9 cellular contexts compared by ENCODE assay signal in the genomic region with DNA sequence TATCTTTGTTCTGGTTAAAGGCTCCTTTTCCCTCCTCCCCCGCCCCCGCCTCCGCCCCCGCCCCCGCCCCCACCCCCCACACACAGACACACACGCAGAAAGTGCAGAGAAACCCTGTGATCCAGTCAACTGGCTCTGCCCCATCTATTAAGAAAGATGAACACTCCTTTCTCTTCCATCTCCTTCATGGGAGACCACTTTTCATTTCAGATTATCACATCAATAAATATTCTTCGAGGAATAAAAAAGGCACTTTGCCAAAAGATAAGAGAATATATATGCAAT.
DNase-seq lines count a peak whose midpoint lies in the region; ATAC-seq and TF ChIP-seq lines count a peak whose summit lies in the region.
"Had no signal": no experiment of that assay in that cellular context is flagged by ENCODE, and none has a peak within 500 bp of the region (broad histone marks: within the 10 kb centered on the region; RNA-seq: fewer than 3 reads in every experiment).

No MANE protein-coding gene starts in this region.

- ATAC-seq in GM19351 (IDR thresholded peaks at IDR 0.05; ENCODE audit: unreplicated experiment) = no peak

- peaks cover 30% of the 10 kb centered on the region for H3K27me3 ChIP-seq in effector memory CD4-positive, alpha-beta T cell (replicated peaks; ENCODE audit: control insufficient read depth, insufficient read depth, low read length, poor library complexity, severe bottlenecking)
- peaks cover 77% of the 10 kb centered on the region for H3K27me3 ChIP-seq in neural progenitor cell

- peaks cover 14% of the 10 kb centered on the region for H3K4me1 ChIP-seq in effector memory CD4-positive, alpha-beta T cell (ENCODE audit: control insufficient read depth, insufficient read depth, low read length, poor library complexity, severe bottlenecking)
- peaks cover 12% of the 10 kb centered on the region for H3K4me1 ChIP-seq in neural progenitor cell

- no peaks in the 10 kb centered on the region for H3K36me3 ChIP-seq in effector memory CD4-positive, alpha-beta T cell (ENCODE audit: control insufficient read depth, insufficient read depth, low read length)
- no peaks in the 10 kb centered on the region for H3K36me3 ChIP-seq in neural progenitor cell

- H3K9ac ChIP-seq in neural progenitor cell = no peak overlapping the region

- no peak overlapping the region for H3K27ac Mint-ChIP-seq in neural progenitor cell
- H3K27ac Mint-ChIP-seq: CD4-positive, alpha-beta T cell had no signal

- H3K36me3 Mint-ChIP-seq in neural progenitor cell = no peaks in the 10 kb centered on the region

- peaks cover 22% of the 10 kb centered on the region for H3K27me3 Mint-ChIP-seq in neural progenitor cell (ENCODE audit: insufficient read depth, low read depth)

- H3F3A ChIP-seq in neural progenitor cell (ENCODE audit: low read depth) = peaks cover 18% of the 10 kb centered on the region

- H3K9me3 ChIP-seq in effector memory CD4-positive, alpha-beta T cell (ENCODE audit: control insufficient read depth, low read length) = peaks cover 7% of the 10 kb centered on the region
- no peaks in the 10 kb centered on the region for H3K9me3 ChIP-seq in neural progenitor cell (ENCODE audit: low read depth)

- H3K4me3 ChIP-seq in AG04449 (ENCODE audit: low read depth, low read length) (peak overlapping the region; percentile 44), LNCaP clone FGC (ENCODE audit: low read depth, low read length) (peak overlapping the region; percentile 54), neural progenitor cell (no peak overlapping the region)
- peak overlapping the region; percentile 13 for H3K4me3 ChIP-seq in effector memory CD4-positive, alpha-beta T cell (ENCODE audit: insufficient read depth, low read depth, low read length, poor library complexity, severe bottlenecking)

- H3K4me3 Mint-ChIP-seq in neural progenitor cell = no peak overlapping the region
- H3K4me3 Mint-ChIP-seq: CD4-positive, alpha-beta T cell had no signal

- CTCF ChIA-PET in AG04449 (lab: Yijun Ruan, JAX) = interaction anchor here (0.8 to 1.0 kb wide), 2 partner anchors 535 to 549 kb away, joined by 3 to 4 read pairs; no protein-coding TSS in a partner anchor

- H3K27ac ChIP-seq in effector memory CD4-positive, alpha-beta T cell (ENCODE audit: insufficient read depth, low read length, poor library complexity, severe bottlenecking) = no peak overlapping the region
- H3K27ac ChIP-seq in neural progenitor cell = no peak overlapping the region

- H3K4me1 Mint-ChIP-seq in neural progenitor cell = peaks cover 21% of the 10 kb centered on the region

- H3K4me2 ChIP-seq in neural progenitor cell = peak overlapping the region; percentile 50

- TF ChIP-seq CTCF in AG04449 (IDR thresholded peaks at IDR 0.05; ENCODE audit: insufficient read depth, low read length, missing control alignments) (no peak), LNCaP clone FGC (IDR thresholded peaks at IDR 0.05; ENCODE audit: control insufficient read depth, extremely low read depth, insufficient read depth) (no peak), neural progenitor cell (IDR thresholded peaks at IDR 0.05) (no peak)

- POLR2A ChIA-PET in AG04449 (lab: Yijun Ruan, JAX) = no interaction called here

- no peak for DNase-seq in AG04449 (ENCODE audit: low read depth, low spot score)
- no peak for DNase-seq in LNCaP clone FGC (ENCODE audit: low read depth)
- no peak for DNase-seq in effector memory CD4-positive, alpha-beta T cell
- DNase-seq in neural progenitor cell (ENCODE audit: low spot score) = no peak
- DNase-seq in T-helper 1 cell = no peak
- no peak for DNase-seq in stimulated activated naive CD4-positive, alpha-beta T cell (lab: John Stamatoyannopoulos, UW)
- DNase-seq in NCI-H1105 treated with DMSO at 0.1 percent for 48 hours (lab: John Stamatoyannopoulos, UW) = no peak

- H3K9me3 Mint-ChIP-seq in neural progenitor cell = no peaks in the 10 kb centered on the region

- no peak overlapping the region for H2AFZ ChIP-seq in neural progenitor cell (replicated peaks)

- H4K20me1 ChIP-seq in neural progenitor cell (ENCODE audit: low read depth) = peaks cover 40% of the 10 kb centered on the region

- no peaks in the 10 kb centered on the region for H3K79me2 ChIP-seq in neural progenitor cell (ENCODE audit: low read depth)
